ENCODE assay signal across 1 cellular context in the genomic region with DNA sequence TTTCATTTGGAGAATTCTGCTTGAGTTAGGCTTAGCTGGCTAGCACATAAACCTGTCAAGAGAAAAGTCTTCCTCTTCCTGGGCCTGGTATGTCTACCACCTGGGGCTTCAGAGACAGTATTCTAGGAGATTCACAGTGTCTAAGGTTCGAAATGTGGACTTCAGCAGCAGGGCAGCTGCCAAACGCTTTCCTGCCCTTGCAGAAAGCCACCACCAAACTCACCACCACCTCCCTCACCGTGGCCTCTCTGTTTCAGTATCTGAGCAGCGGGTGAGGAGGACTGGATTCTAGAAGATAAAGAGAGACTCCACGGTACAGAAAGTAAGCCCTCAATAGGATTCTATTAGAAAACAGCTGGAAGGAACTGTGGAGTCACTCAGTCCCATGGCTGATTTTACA.
TF ChIP-seq lines count a peak whose summit lies in the region.

No MANE protein-coding gene starts in this region.

TF ChIP-seq in H1, 55 proteins besides CTCF, POLR2A, EP300 and RAD21 (continued from another document):
- TF ChIP-seq BCL11A (IDR thresholded peaks at IDR 0.05; ENCODE audit: low read depth in 2 of 2, low read length in 2 of 2) = no peak
- no peak for TF ChIP-seq POLR2AphosphoS5 (IDR thresholded peaks at IDR 0.05; ENCODE audit: low read depth, low read length)
- TF ChIP-seq, protein P1, sequence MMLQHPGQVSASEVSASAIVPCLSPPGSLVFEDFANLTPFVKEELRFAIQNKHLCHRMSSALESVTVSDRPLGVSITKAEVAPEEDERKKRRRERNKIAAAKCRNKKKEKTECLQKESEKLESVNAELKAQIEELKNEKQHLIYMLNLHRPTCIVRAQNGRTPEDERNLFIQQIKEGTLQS (IDR thresholded peaks at IDR 0.05; ENCODE audit: insufficient read depth, low read depth, low read length) = no peak
- no peak for TF ChIP-seq RFX5 (IDR thresholded peaks at IDR 0.05; ENCODE audit: borderline replicate concordance, low read depth, low read length)
- no peak for TF ChIP-seq GABPA (IDR thresholded peaks at IDR 0.05; ENCODE audit: borderline replicate concordance, insufficient read depth, low read length)
- no peak for TF ChIP-seq YY1 (IDR thresholded peaks at IDR 0.05; ENCODE audit: low read depth, low read length)
- no peak for TF ChIP-seq PHF8 (conservative IDR thresholded peaks at IDR 0.05; ENCODE audit: low read depth, low read length)
- TF ChIP-seq SP4 (IDR thresholded peaks at IDR 0.05; ENCODE audit: low read length) = no peak
